In the genomic region with DNA sequence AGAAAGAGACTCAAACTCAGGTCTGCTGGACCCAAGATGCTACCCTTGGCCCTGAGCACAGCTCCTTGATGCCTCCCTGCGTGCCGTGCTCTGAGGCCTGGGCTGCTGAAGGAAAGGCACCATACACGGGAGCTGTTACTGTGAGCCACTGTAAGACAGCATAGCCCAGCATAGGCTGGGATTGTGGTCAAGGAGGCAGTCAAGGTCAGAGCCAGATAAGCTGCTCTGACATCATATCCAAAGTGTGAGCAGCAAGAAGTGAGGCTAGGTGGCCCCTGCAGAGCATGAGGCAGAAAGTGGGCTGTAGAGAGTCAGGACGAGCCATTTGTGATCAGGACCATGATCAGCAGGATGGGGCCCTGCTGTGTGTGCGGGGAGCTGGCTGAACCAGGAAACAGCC, we compare ENCODE assay signal across 1 cellular context.
TF ChIP-seq lines count a peak whose summit lies in the region.

No MANE protein-coding gene starts in this region.

TF ChIP-seq in K562, 482 proteins besides CTCF, POLR2A, EP300 and RAD21:
- TF ChIP-seq ATF1 (CRISPR knock-in tag; IDR thresholded peaks at IDR 0.05) (no peak), ATF1 (tag; IDR thresholded peaks at IDR 0.05) (0 out of 2 replicates have a peak, but pooled peaks have one; percentile 20), ESRRA (IDR thresholded peaks at IDR 0.05; ENCODE audit: borderline replicate concordance, low read depth) (peak; percentile 89), ZEB2 (IDR thresholded peaks at IDR 0.05) (no peak)
TF ChIP-seq in K562: peak in this region for 2.
